In genomic region chr1:68495532-68495931, GRCh38 we compare ENCODE assay signal across 9 cellular contexts. TPM values are rescaled to one million over a fixed set of nuclear protein-coding genes. Genes with fewer than 3 reads are reported as not detected.
A peak's percentile ranks its signal among the peaks of the same experiment; 100 is the strongest.
DNase-seq lines count a peak whose midpoint lies in the region; ATAC-seq and TF ChIP-seq lines count a peak whose summit lies in the region.
"Had no signal": no experiment of that assay in that cellular context is flagged by ENCODE, and none has a peak within 500 bp of the region (broad histone marks: within the 10 kb centered on the region; RNA-seq: fewer than 3 reads in every experiment).

No MANE protein-coding gene starts in this region.

- peak overlapping the region; percentile 93 for H3K27ac Mint-ChIP-seq in activated CD4-positive, alpha-beta T cell treated with anti-CD3 and anti-CD28 coated beads, Interleukin-2, amount 10 ng/mL, durations not matched to agents 7 days and 5 days
- H3K27ac Mint-ChIP-seq in brain: peak overlapping the region in 4 of 5 experiments; percentile 36 to 92 (median 92)

- peak overlapping the region; percentile 99 for H3K4me3 ChIP-seq in NB4 (ENCODE audit: low read depth, low read length)
- peak overlapping the region; percentile 99 for H3K4me3 ChIP-seq in retinal pigment epithelial cell (ENCODE audit: low read length)

- peaks cover 36% of the 10 kb centered on the region for H3K4me1 Mint-ChIP-seq in activated CD4-positive, alpha-beta T cell treated with anti-CD3 and anti-CD28 coated beads, Interleukin-2, amount 10 ng/mL, durations not matched to agents 7 days and 5 days
- H3K4me1 Mint-ChIP-seq in brain: peaks cover 39% of the 10 kb centered on the region

- DNase-seq in activated CD4-positive, alpha-beta T cell treated with anti-CD3 and anti-CD28 coated beads, Interleukin-2, amount 10 ng/mL, durations not matched to agents 7 days and 5 days: no peak
- no peak for DNase-seq in activated CD4-positive, alpha-beta T cell treated with anti-CD3 and anti-CD28 coated beads for 4 hours
- DNase-seq in NB4 (ENCODE audit: low read depth) (no peak), retinal pigment epithelial cell (ENCODE audit: low read depth) (no peak), Right ventricle myocardium inferior (ENCODE audit: missing footprints) (no peak)

- H3K27me3 Mint-ChIP-seq in activated CD4-positive, alpha-beta T cell treated with anti-CD3 and anti-CD28 coated beads, Interleukin-2, amount 10 ng/mL, durations not matched to agents 7 days and 5 days: peaks cover 25% of the 10 kb centered on the region
- peaks cover 4% of the 10 kb centered on the region for H3K27me3 Mint-ChIP-seq in brain

- POLR2A ChIA-PET in activated CD4-positive, alpha-beta T cell treated with anti-CD3 and anti-CD28 coated beads, Interleukin-2, amount 10 ng/mL, durations not matched to agents 7 days and 5 days (lab: Charles Lee): no interaction called here

- intact Hi-C loops in Right ventricle myocardium inferior (cut with DNase I): no loop called here

- peak overlapping the region; percentile 93 for H3K4me3 Mint-ChIP-seq in activated CD4-positive, alpha-beta T cell treated with anti-CD3 and anti-CD28 coated beads, Interleukin-2, amount 10 ng/mL, durations not matched to agents 7 days and 5 days
- peak overlapping the region; percentile 92 to 99 (median 95) for H3K4me3 Mint-ChIP-seq in brain

- CTCF ChIA-PET in activated CD4-positive, alpha-beta T cell treated with anti-CD3 and anti-CD28 coated beads, Interleukin-2, amount 10 ng/mL, durations not matched to agents 7 days and 5 days (lab: Charles Lee): interaction anchor here (0.6 kb wide), 1 partner anchor 903 kb away, joined by 3 read pairs; no protein-coding TSS in a partner anchor

- H3K9me3 Mint-ChIP-seq in activated CD4-positive, alpha-beta T cell treated with anti-CD3 and anti-CD28 coated beads, Interleukin-2, amount 10 ng/mL, durations not matched to agents 7 days and 5 days: no peaks in the 10 kb centered on the region
- H3K9me3 Mint-ChIP-seq in brain: peaks cover 0 to 2% (median 0%) of the 10 kb centered on the region in 5 experiments

- no peak for TF ChIP-seq CTCF in NB4 (IDR thresholded peaks at IDR 0.05; ENCODE audit: low read depth, low read length)
- TF ChIP-seq CTCF in brain (conservative IDR thresholded peaks at IDR 0.05): no peak
- TF ChIP-seq CTCF in retinal pigment epithelial cell (conservative IDR thresholded peaks at IDR 0.05; ENCODE audit: low read depth, low read length): no peak

- TF ChIP-seq POLR2A in NB4 (IDR thresholded peaks at IDR 0.05; ENCODE audit: extremely low read depth, insufficient read length): no peak

- peaks cover 18% of the 10 kb centered on the region for H3K36me3 Mint-ChIP-seq in activated CD4-positive, alpha-beta T cell treated with anti-CD3 and anti-CD28 coated beads, Interleukin-2, amount 10 ng/mL, durations not matched to agents 7 days and 5 days (ENCODE audit: low read depth)
- peaks cover 8% of the 10 kb centered on the region for H3K36me3 Mint-ChIP-seq in brain

- ATAC-seq in GM21528 (IDR thresholded peaks at IDR 0.05; ENCODE audit: low FRiP score, unreplicated experiment): no peak
- no peak for ATAC-seq in Right ventricle myocardium inferior
- no peak for ATAC-seq in GM21825 (IDR thresholded peaks at IDR 0.05; ENCODE audit: unreplicated experiment)

RNA-seq across cellular contexts. Expression of gene DEPDC1, which starts 1.4 kb away (rescaled TPM):
- 10 to 100 TPM; 24.5 to 28.2 TPM for total RNA-seq in activated CD4-positive, alpha-beta T cell treated with anti-CD3 and anti-CD28 coated beads, Interleukin-2, amount 10 ng/mL, durations not matched to agents 7 days and 5 days
- polyA plus RNA-seq in brain (ENCODE audit: insufficient read depth, low read depth, low replicate concordance): 2.3 TPM
- total RNA-seq in Right ventricle myocardium inferior: 0.43 TPM

RNA-seq across cellular contexts. Expression of gene RPE65, which starts 45.8 kb away (rescaled TPM):
- not detected for total RNA-seq in activated CD4-positive, alpha-beta T cell treated with anti-CD3 and anti-CD28 coated beads, Interleukin-2, amount 10 ng/mL, durations not matched to agents 7 days and 5 days
- 0.15 TPM for polyA plus RNA-seq in brain (ENCODE audit: insufficient read depth, low read depth, low replicate concordance)
- not detected for total RNA-seq in Right ventricle myocardium inferior
- total RNA-seq: mucosa of gallbladder had no signal

Comparison
In these comparisons a context has a peak if more than half of its experiments do, and no peak if none do; other contexts are left out.
1. RNA of gene DEPDC1, which starts 1.4 kb away (total RNA-seq): 24.5 to 28.2 TPM in activated CD4-positive, alpha-beta T cell treated with anti-CD3 and anti-CD28 coated beads, Interleukin-2, amount 10 ng/mL, durations not matched to agents 7 days and 5 days; 0.43 TPM in Right ventricle myocardium inferior (single experiment); every median in the first group is over 10 times any median in the second.